1 cellular context compared by ENCODE assay signal in the genomic region with DNA sequence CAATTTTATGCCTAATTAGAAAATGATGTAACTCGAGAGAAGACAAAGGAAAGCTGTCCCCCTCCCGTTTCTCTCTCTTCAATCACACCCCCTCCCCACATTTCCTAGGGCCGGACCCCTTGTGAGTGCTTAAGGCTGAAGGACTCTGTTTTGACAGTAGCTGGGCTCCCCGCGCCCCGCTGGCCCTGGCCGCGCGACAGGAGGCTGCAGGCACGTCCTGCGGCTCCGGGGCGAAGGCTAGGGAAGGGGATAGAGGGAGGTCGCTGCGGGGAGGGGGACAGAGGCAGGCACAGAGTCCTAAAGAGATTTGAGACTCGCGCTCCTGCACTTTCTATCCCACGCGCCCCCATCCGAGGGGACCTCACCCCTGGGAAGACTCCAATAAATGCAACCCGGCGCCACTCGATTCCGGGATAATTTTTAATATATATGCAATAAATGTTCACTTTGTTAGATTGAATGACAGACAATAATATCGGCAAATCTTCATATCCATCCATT.
TF ChIP-seq lines count a peak whose summit lies in the region.

No MANE protein-coding gene starts in this region.

TF ChIP-seq in GM23338, 12 proteins besides CTCF, POLR2A, EP300 and RAD21 (continued from another document):
- TF ChIP-seq, protein P1, sequence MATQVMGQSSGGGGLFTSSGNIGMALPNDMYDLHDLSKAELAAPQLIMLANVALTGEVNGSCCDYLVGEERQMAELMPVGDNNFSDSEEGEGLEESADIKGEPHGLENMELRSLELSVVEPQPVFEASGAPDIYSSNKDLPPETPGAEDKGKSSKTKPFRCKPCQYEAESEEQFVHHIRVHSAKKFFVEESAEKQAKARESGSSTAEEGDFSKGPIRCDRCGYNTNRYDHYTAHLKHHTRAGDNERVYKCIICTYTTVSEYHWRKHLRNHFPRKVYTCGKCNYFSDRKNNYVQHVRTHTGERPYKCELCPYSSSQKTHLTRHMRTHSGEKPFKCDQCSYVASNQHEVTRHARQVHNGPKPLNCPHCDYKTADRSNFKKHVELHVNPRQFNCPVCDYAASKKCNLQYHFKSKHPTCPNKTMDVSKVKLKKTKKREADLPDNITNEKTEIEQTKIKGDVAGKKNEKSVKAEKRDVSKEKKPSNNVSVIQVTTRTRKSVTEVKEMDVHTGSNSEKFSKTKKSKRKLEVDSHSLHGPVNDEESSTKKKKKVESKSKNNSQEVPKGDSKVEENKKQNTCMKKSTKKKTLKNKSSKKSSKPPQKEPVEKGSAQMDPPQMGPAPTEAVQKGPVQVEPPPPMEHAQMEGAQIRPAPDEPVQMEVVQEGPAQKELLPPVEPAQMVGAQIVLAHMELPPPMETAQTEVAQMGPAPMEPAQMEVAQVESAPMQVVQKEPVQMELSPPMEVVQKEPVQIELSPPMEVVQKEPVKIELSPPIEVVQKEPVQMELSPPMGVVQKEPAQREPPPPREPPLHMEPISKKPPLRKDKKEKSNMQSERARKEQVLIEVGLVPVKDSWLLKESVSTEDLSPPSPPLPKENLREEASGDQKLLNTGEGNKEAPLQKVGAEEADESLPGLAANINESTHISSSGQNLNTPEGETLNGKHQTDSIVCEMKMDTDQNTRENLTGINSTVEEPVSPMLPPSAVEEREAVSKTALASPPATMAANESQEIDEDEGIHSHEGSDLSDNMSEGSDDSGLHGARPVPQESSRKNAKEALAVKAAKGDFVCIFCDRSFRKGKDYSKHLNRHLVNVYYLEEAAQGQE (IDR thresholded peaks at IDR 0.05; ENCODE audit: unreplicated experiment): no peak
- TF ChIP-seq EZH2 (IDR thresholded peaks at IDR 0.05; ENCODE audit: low read depth, unreplicated experiment): no peak
